In genomic region chr12:88546851-88547250, GRCh38 we compare ENCODE assay signal across 24 cellular contexts. TPM values are rescaled to one million over a fixed set of nuclear protein-coding genes. Genes with fewer than 3 reads are reported as not detected.
DNase-seq lines count a peak whose midpoint lies in the region; FAIRE-seq and TF ChIP-seq lines count a peak whose summit lies in the region.
"Had no signal": no experiment of that assay in that cellular context is flagged by ENCODE, and none has a peak within 500 bp of the region (broad histone marks: within the 10 kb centered on the region; RNA-seq: fewer than 3 reads in every experiment).

No MANE protein-coding gene starts in this region.

- peak; percentile 10 for DNase-seq in NCI-H1105 treated with DMSO at 0.1 percent for 48 hours (lab: John Stamatoyannopoulos, UW)
- no peak for DNase-seq in NCI-H1105 (lab: John Stamatoyannopoulos, UW)
- DNase-seq in osteoblast (ENCODE audit: insufficient read length, low spot score, missing footprints): no peak
- DNase-seq in NCI-H226: no peak
- no peak for DNase-seq in A172 (ENCODE audit: low spot score)
- no peak for DNase-seq in T-helper 2 cell treated with Interferon-gamma antibody and Interleukin-4, amounts not matched to agents 5 μg/mL and 100 μg/mL, for 36 hours (ENCODE audit: low spot score)
- DNase-seq: amniotic stem cell, BE2C, gastrocnemius medialis, left ventricle myocardium superior, naive B cell, NCI-H526 treated with DMSO at 0.1 percent for 48 hours, nucleus accumbens, SJCRH30 had no signal

- H3K9ac ChIP-seq in HUES6 (ENCODE audit: low read length): no peak overlapping the region

- peaks cover 67% of the 10 kb centered on the region for H3K79me2 ChIP-seq in osteoblast (ENCODE audit: insufficient read depth, low read length)

- no peak overlapping the region for H3K27ac Mint-ChIP-seq in T-helper 2 cell treated with Interferon-gamma antibody and Interleukin-4, amounts not matched to agents 5 μg/mL and 100 μg/mL, for 36 hours
- H3K27ac Mint-ChIP-seq: naive B cell; stimulated activated effector memory CD8-positive, alpha-beta T cell treated with anti-CD3 and anti-CD28 coated beads, Interleukin-12 subunit alpha, Interleukin-12 subunit beta, amount 100 ng/mL, for 72 hours had no signal

- H3K4me1 ChIP-seq in HUES6 (ENCODE audit: control insufficient read depth, insufficient read depth, low read length) (peaks cover 7% of the 10 kb centered on the region; the same call in 1 of the 2 replicates), osteoblast (ENCODE audit: insufficient read depth, low read length) (peaks cover 10% of the 10 kb centered on the region)
- H3K4me1 ChIP-seq: BE2C had no signal

- H3K27me3 ChIP-seq in HUES6 (ENCODE audit: control insufficient read depth, insufficient read depth, low read length) (no peaks in the 10 kb centered on the region), osteoblast (ENCODE audit: insufficient read depth, low read length) (no peaks in the 10 kb centered on the region)
- H3K27me3 ChIP-seq: BE2C, cardiac muscle cell, gastrocnemius medialis, SJCRH30 had no signal

- H3K36me3 ChIP-seq in HUES6 (ENCODE audit: control insufficient read depth, insufficient read depth, low read length) (no peaks in the 10 kb centered on the region), osteoblast (ENCODE audit: insufficient read depth, low read length) (peaks cover 30% of the 10 kb centered on the region)
- H3K36me3 ChIP-seq: BE2C, cardiac muscle cell had no signal

- no peak for TF ChIP-seq CTCF in osteoblast (IDR thresholded peaks at IDR 0.05; ENCODE audit: extremely low read depth, low read depth, low read length)

- H3K9me3 Mint-ChIP-seq in T-helper 2 cell treated with Interferon-gamma antibody and Interleukin-4, amounts not matched to agents 5 μg/mL and 100 μg/mL, for 36 hours: no peaks in the 10 kb centered on the region

- H3K9me3 ChIP-seq in HUES6 (ENCODE audit: control insufficient read depth, insufficient read depth, low read depth, low read length) (no peaks in the 10 kb centered on the region), osteoblast (ENCODE audit: low read depth, low read length) (no peaks in the 10 kb centered on the region)
- H3K9me3 ChIP-seq: BE2C, gastrocnemius medialis, SJCRH30 had no signal

- no peak overlapping the region for H2AFZ ChIP-seq in osteoblast (ENCODE audit: low read length)

- H4K20me1 ChIP-seq in osteoblast (ENCODE audit: insufficient read depth, low read length): no peaks in the 10 kb centered on the region

- H3K27ac ChIP-seq in HUES6 (ENCODE audit: low read depth, low read length) (0 out of 2 replicates have a peak overlapping the region, but pooled peaks have one; percentile 4), osteoblast (ENCODE audit: low read depth, low read length) (no peak overlapping the region)
- H3K27ac ChIP-seq: 22Rv1, cardiac muscle cell, gastrocnemius medialis, SJCRH30 had no signal

- no peak overlapping the region for H3K4me3 ChIP-seq in HUES6 (ENCODE audit: low read depth, low read length)
- no peak overlapping the region for H3K4me3 ChIP-seq in osteoblast (ENCODE audit: insufficient read depth, low read length)
- H3K4me3 ChIP-seq: cardiac muscle cell, gastrocnemius medialis, K562, SJCRH30 had no signal

- no peaks in the 10 kb centered on the region for H3K36me3 Mint-ChIP-seq in T-helper 2 cell treated with Interferon-gamma antibody and Interleukin-4, amounts not matched to agents 5 μg/mL and 100 μg/mL, for 36 hours (ENCODE audit: low read depth)
- H3K36me3 Mint-ChIP-seq: naive B cell; stimulated activated effector memory CD8-positive, alpha-beta T cell treated with anti-CD3 and anti-CD28 coated beads, Interleukin-12 subunit alpha, Interleukin-12 subunit beta, amount 100 ng/mL, for 72 hours had no signal

- FAIRE-seq in endometrium (lab: Jason Lieb, UNC): peak; percentile 12
- FAIRE-seq: endothelial cell of umbilical vein, GM12892, islet of Langerhans, K562 had no signal

- H3K4me1 Mint-ChIP-seq in T-helper 2 cell treated with Interferon-gamma antibody and Interleukin-4, amounts not matched to agents 5 μg/mL and 100 μg/mL, for 36 hours (ENCODE audit: low read depth): no peaks in the 10 kb centered on the region
- H3K4me1 Mint-ChIP-seq: naive B cell; stimulated activated effector memory CD8-positive, alpha-beta T cell treated with anti-CD3 and anti-CD28 coated beads, Interleukin-12 subunit alpha, Interleukin-12 subunit beta, amount 100 ng/mL, for 72 hours had no signal

- no peaks in the 10 kb centered on the region for H3K27me3 Mint-ChIP-seq in T-helper 2 cell treated with Interferon-gamma antibody and Interleukin-4, amounts not matched to agents 5 μg/mL and 100 μg/mL, for 36 hours (ENCODE audit: low read depth)
- H3K27me3 Mint-ChIP-seq: naive B cell had no signal

- H3K4me3 Mint-ChIP-seq in T-helper 2 cell treated with Interferon-gamma antibody and Interleukin-4, amounts not matched to agents 5 μg/mL and 100 μg/mL, for 36 hours: no peak overlapping the region
- H3K4me3 Mint-ChIP-seq: naive B cell; stimulated activated effector memory CD8-positive, alpha-beta T cell treated with anti-CD3 and anti-CD28 coated beads, Interleukin-12 subunit alpha, Interleukin-12 subunit beta, amount 100 ng/mL, for 72 hours had no signal

- H3K4me2 ChIP-seq in osteoblast (ENCODE audit: insufficient read depth, low read length): peak overlapping the region; percentile 40

RNA-seq across cellular contexts. Expression of gene KITLG, which starts 33.4 kb away (rescaled TPM):
- total RNA-seq in osteoblast: 46.7 and 62.5 TPM in 2 replicates
- total RNA-seq in A172 (2014; rRNA removed; shearing (Covaris generic)): 5.0 and 7.8 TPM in 2 replicates
- total RNA-seq: T-helper 1 cell treated with Interleukin-12 subunit alpha and Interleukin-12 subunit beta and Interleukin-4 antibody, amounts not matched to agents 30 ng/mL and 1 ng/mL, for 36 hours had no signal
